Comparison of ENCODE assay signal across 9 cellular contexts in genomic region chr1:7470904-7471638, GRCh38.
DNase-seq lines count a peak whose midpoint lies in the region; ATAC-seq and TF ChIP-seq lines count a peak whose summit lies in the region.
"Had no signal": no experiment of that assay in that cellular context is flagged by ENCODE, and none has a peak within 500 bp of the region (broad histone marks: within the 10 kb centered on the region; RNA-seq: fewer than 3 reads in every experiment).

No MANE protein-coding gene starts in this region.

- peak; percentile 99 for DNase-seq in HFFc6
- peak; percentile 98 for DNase-seq in adipocyte (ENCODE audit: low read depth)
- peak; percentile 74 for DNase-seq in left ventricle myocardium superior
- DNase-seq in stromal cell of bone marrow (ENCODE audit: low read depth) = peak; percentile 97
- DNase-seq in T-cell = no peak
- no peak for DNase-seq in NK-92 treated with Interleukin-12 subunit alpha and Interleukin-12 subunit beta, amount 100 ng/mL, for 24 hours (lab: John Stamatoyannopoulos, UW)
- DNase-seq in DMS114 treated with DMSO at 0.1 percent for 48 hours (lab: John Stamatoyannopoulos, UW; ENCODE audit: unreplicated experiment) = no peak
- DNase-seq in activated CD8-positive, alpha-beta T cell treated with anti-CD3 and anti-CD28 coated beads for 36 hours = no peak
- DNase-seq: activated T-cell treated with anti-CD3 and anti-CD28 coated beads for 4 hours had no signal

- intact Hi-C loops in left ventricle myocardium superior (cut with micrococcal nuclease) = no loop called here
- intact Hi-C loops in activated CD8-positive, alpha-beta T cell treated with anti-CD3 and anti-CD28 coated beads for 36 hours (cut with micrococcal nuclease) = no loop called here

- H3K9me3 Mint-ChIP-seq in HFFc6 = no peaks in the 10 kb centered on the region
- H3K9me3 Mint-ChIP-seq in T-cell = no peaks in the 10 kb centered on the region
- no peaks in the 10 kb centered on the region for H3K9me3 Mint-ChIP-seq in activated CD8-positive, alpha-beta T cell treated with anti-CD3 and anti-CD28 coated beads for 36 hours

- H3K4me3 Mint-ChIP-seq in HFFc6 = peak overlapping the region; percentile 72
- H3K4me3 Mint-ChIP-seq in T-cell = no peak overlapping the region
- H3K4me3 Mint-ChIP-seq in activated CD8-positive, alpha-beta T cell treated with anti-CD3 and anti-CD28 coated beads for 36 hours = no peak overlapping the region

- ATAC-seq in left ventricle myocardium superior (peak; percentile 88), T-cell (replicated peaks in 1 of 4) (no peak)
- no peak for ATAC-seq in activated CD8-positive, alpha-beta T cell treated with anti-CD3 and anti-CD28 coated beads for 36 hours

- no peak overlapping the region for H3K9ac ChIP-seq in adipocyte (ENCODE audit: low read length)

- H3K27me3 Mint-ChIP-seq in HFFc6 (ENCODE audit: insufficient read depth) = peaks cover 1% of the 10 kb centered on the region; the same call in 1 of the 2 replicates
- H3K27me3 Mint-ChIP-seq in T-cell = peaks cover 7 to 13% of the 10 kb centered on the region in 2 donors
- no peaks in the 10 kb centered on the region for H3K27me3 Mint-ChIP-seq in activated CD8-positive, alpha-beta T cell treated with anti-CD3 and anti-CD28 coated beads for 36 hours

- H3K9me3 ChIP-seq in adipocyte (ENCODE audit: control insufficient read depth, low read length) = no peaks in the 10 kb centered on the region

- H3K36me3 ChIP-seq in adipocyte (ENCODE audit: control insufficient read depth, insufficient read depth, low read length, severe bottlenecking) = no peaks in the 10 kb centered on the region

- H3K27me3 ChIP-seq in adipocyte (replicated peaks; ENCODE audit: control insufficient read depth, insufficient read depth, low read length) = no peaks in the 10 kb centered on the region

- CTCF ChIA-PET in T-cell (lab: Charles Lee) = no interaction called here
- CTCF ChIA-PET in activated CD8-positive, alpha-beta T cell treated with anti-CD3 and anti-CD28 coated beads for 36 hours (lab: Charles Lee) = no interaction called here

- H3K4me1 Mint-ChIP-seq in HFFc6 (ENCODE audit: low read depth) = peaks cover 38% of the 10 kb centered on the region
- H3K4me1 Mint-ChIP-seq in T-cell = no peaks in the 10 kb centered on the region
- no peaks in the 10 kb centered on the region for H3K4me1 Mint-ChIP-seq in activated CD8-positive, alpha-beta T cell treated with anti-CD3 and anti-CD28 coated beads for 36 hours (ENCODE audit: low read depth)

- POLR2A ChIA-PET in T-cell (lab: Charles Lee) = no interaction called here
- POLR2A ChIA-PET in activated CD8-positive, alpha-beta T cell treated with anti-CD3 and anti-CD28 coated beads for 36 hours (lab: Charles Lee) = no interaction called here

- H3K36me3 Mint-ChIP-seq in HFFc6 (ENCODE audit: low read depth) (no peaks in the 10 kb centered on the region), T-cell (no peaks in the 10 kb centered on the region)
- no peaks in the 10 kb centered on the region for H3K36me3 Mint-ChIP-seq in activated CD8-positive, alpha-beta T cell treated with anti-CD3 and anti-CD28 coated beads for 36 hours (ENCODE audit: low read depth)

- H3K4me3 ChIP-seq in adipocyte (ENCODE audit: low read length) = no peak overlapping the region

- peaks cover 26% of the 10 kb centered on the region for H3K4me1 ChIP-seq in adipocyte (ENCODE audit: control insufficient read depth, insufficient read depth, low read length)

- no peak for TF ChIP-seq CTCF in HFFc6 (IDR thresholded peaks at IDR 0.05)
- TF ChIP-seq CTCF in activated CD8-positive, alpha-beta T cell treated with anti-CD3 and anti-CD28 coated beads for 36 hours (IDR thresholded peaks at IDR 0.05) = no peak

- H3K27ac Mint-ChIP-seq in HFFc6 = peak overlapping the region; percentile 100
- no peak overlapping the region for H3K27ac Mint-ChIP-seq in T-cell
- no peak overlapping the region for H3K27ac Mint-ChIP-seq in activated CD8-positive, alpha-beta T cell treated with anti-CD3 and anti-CD28 coated beads for 36 hours

Comparison
In these comparisons a context has a peak if more than half of its experiments do, and no peak if none do; other contexts are left out.
1. DNase-seq: peak in HFFc6 (single experiment), adipocyte (single experiment), left ventricle myocardium superior (single experiment) and stromal cell of bone marrow (single experiment); none in T-cell (0 of 34), NK-92 treated with Interleukin-12 subunit alpha and Interleukin-12 subunit beta, amount 100 ng/mL, for 24 hours (single experiment), DMS114 treated with DMSO at 0.1 percent for 48 hours (single experiment) and activated CD8-positive, alpha-beta T cell treated with anti-CD3 and anti-CD28 coated beads for 36 hours (single experiment).